24 cellular contexts compared by ENCODE assay signal in the genomic region with DNA sequence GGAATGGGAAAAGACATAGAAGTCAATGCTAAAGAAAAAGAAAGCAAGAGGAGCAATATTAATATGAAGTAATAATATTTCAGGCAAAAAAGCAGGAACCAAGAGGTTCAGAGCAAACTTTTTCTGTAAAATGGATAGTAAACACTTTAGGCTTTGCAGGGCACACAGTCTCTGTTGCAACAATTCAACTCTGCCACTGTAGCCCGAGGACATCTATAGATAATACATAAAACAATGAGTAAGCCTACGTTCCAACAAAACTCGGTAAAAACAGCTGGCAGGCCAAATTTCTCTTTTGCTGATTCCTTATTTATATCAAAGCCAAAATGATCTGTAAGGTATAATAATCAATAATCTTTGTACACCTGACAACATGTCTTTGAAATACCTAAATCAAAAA. TPM values are rescaled to one million over a fixed set of nuclear protein-coding genes. Genes with fewer than 3 reads are reported as not detected.
A peak's percentile ranks its signal among the peaks of the same experiment; 100 is the strongest.
DNase-seq lines count a peak whose midpoint lies in the region; ATAC-seq and TF ChIP-seq lines count a peak whose summit lies in the region.
"Had no signal": no experiment of that assay in that cellular context is flagged by ENCODE, and none has a peak within 500 bp of the region (broad histone marks: within the 10 kb centered on the region; RNA-seq: fewer than 3 reads in every experiment).

No MANE protein-coding gene starts in this region.

- POLR2A ChIA-PET in GM10248 (lab: Yijun Ruan, JAX) = no interaction called here

- H3K4me3 ChIP-seq in adipocyte (ENCODE audit: low read length) (no peak overlapping the region), mesodermal cell (ENCODE audit: extremely low read depth, insufficient read depth, low read length, poor library complexity, severe bottlenecking) (no peak overlapping the region), tibial artery (no peak overlapping the region)
- H3K4me3 ChIP-seq: adrenal gland, colonic mucosa, esophagus squamous epithelium, skin epidermis had no signal

- H3K4me1 ChIP-seq in adipocyte (ENCODE audit: control insufficient read depth, insufficient read depth, low read length) = peaks cover 71% of the 10 kb centered on the region
- peaks cover 74% of the 10 kb centered on the region for H3K4me1 ChIP-seq in mesodermal cell (ENCODE audit: control insufficient read depth, insufficient read depth, low read length, poor library complexity, severe bottlenecking)
- H3K4me1 ChIP-seq in tibial artery = peaks cover 17 to 90% (median 72%) of the 10 kb centered on the region in 4 donors

- H3K27ac ChIP-seq in mesodermal cell (ENCODE audit: low read depth, low read length, severe bottlenecking) = peak overlapping the region; percentile 25
- peak overlapping the region; percentile 88 to 92 for H3K27ac ChIP-seq in tibial artery
- H3K27ac ChIP-seq: colonic mucosa, esophagus squamous epithelium had no signal

- peak; percentile 20 for DNase-seq in HT-29 (ENCODE audit: low spot score)
- DNase-seq in adipocyte (ENCODE audit: low read depth) = peak; percentile 77
- no peak for DNase-seq in tibial artery
- DNase-seq in GM10248 (ENCODE audit: extremely low spot score) = no peak
- no peak for DNase-seq in NCI-H1694 treated with DMSO at 0.1 percent for 48 hours (lab: John Stamatoyannopoulos, UW)
- DNase-seq: activated CD4-positive, alpha-beta T cell treated with anti-CD3 and anti-CD28 coated beads for 36 hours; activated CD8-positive, alpha-beta memory T cell treated with anti-CD3 and anti-CD28 coated beads for 24 hours; activated gamma-delta T cell treated with Interleukin-2 at 50 U/mL for 16 hours; activated T-cell treated with anti-CD3 and anti-CD28 coated beads, Interleukin-2, amount 50 U/mL, for 1 hour; adrenal gland; CD4-positive, alpha-beta memory T cell; colonic mucosa; DMS53; effector memory CD8-positive, alpha-beta T cell; esophagus squamous epithelium; NCI-H187; NCI-H526 treated with DMSO at 0.1 percent for 48 hours; stimulated activated CD4-positive, alpha-beta T cell treated with anti-CD3 and anti-CD28 coated beads, Interleukin-1b, Interleukin-23, amount 100 ng/mL, for 48 hours; substantia nigra; T-helper 2 cell had no signal

- no peak for ATAC-seq in HG03175 (IDR thresholded peaks at IDR 0.05; ENCODE audit: unreplicated experiment)
- ATAC-seq: activated CD4-positive, alpha-beta T cell treated with anti-CD3 and anti-CD28 coated beads for 36 hours; effector memory CD8-positive, alpha-beta T cell; SK-N-SH treated with all-trans-retinoic acid at 6 μM for 48 hours had no signal

- peaks cover 36% of the 10 kb centered on the region for H3K36me3 ChIP-seq in adipocyte (ENCODE audit: control insufficient read depth, insufficient read depth, low read length, severe bottlenecking)
- H3K36me3 ChIP-seq in mesodermal cell (ENCODE audit: control insufficient read depth, insufficient read depth, low read length) = peaks cover 95% of the 10 kb centered on the region
- peaks cover 0 to 4% (median 0%) of the 10 kb centered on the region in 3 donors for H3K36me3 ChIP-seq in tibial artery
- H3K36me3 ChIP-seq: adrenal gland, colonic mucosa, esophagus squamous epithelium had no signal

- CTCF ChIA-PET in GM10248 (lab: Yijun Ruan, JAX) = interaction anchor here (1.3 kb wide), 1 partner anchor 140 kb away, joined by 3 read pairs; no protein-coding TSS in a partner anchor

- H3K9me3 ChIP-seq in adipocyte (ENCODE audit: control insufficient read depth, low read length) (peaks cover 4% of the 10 kb centered on the region), mesodermal cell (ENCODE audit: control insufficient read depth, low read length) (peaks cover 10% of the 10 kb centered on the region), tibial artery (peaks cover 0 to 7% (median 0%) of the 10 kb centered on the region in 3 donors)
- H3K9me3 ChIP-seq: colonic mucosa had no signal

- H3K9ac ChIP-seq in adipocyte (ENCODE audit: low read length) = no peak overlapping the region

- intact Hi-C loops in tibial artery (cut with DNase I; ENCODE audit: low total_unique reads) = no loop called here

- no peaks in the 10 kb centered on the region for H3K27me3 ChIP-seq in adipocyte (replicated peaks; ENCODE audit: control insufficient read depth, insufficient read depth, low read length)
- no peaks in the 10 kb centered on the region for H3K27me3 ChIP-seq in tibial artery
- H3K27me3 ChIP-seq: adrenal gland, colonic mucosa had no signal

- TF ChIP-seq CTCF in tibial artery (IDR thresholded peaks at IDR 0.05) = no peak
- TF ChIP-seq CTCF in GM10248 (IDR thresholded peaks at IDR 0.05; ENCODE audit: control extremely low read depth, extremely low read depth, low read depth, missing control alignments) = no peak

- WGBS in mesodermal cell (ENCODE audit: insufficient coverage in 2 of 2), 2 experiments = no CpG with 5 or more reads among the region's 3 CpGs

RNA-seq across cellular contexts. Expression of a gene that starts 56.8 kb away (rescaled TPM):
- 101 and 123 TPM in 2 replicates for total RNA-seq in HT-29 (2014; rRNA removed; shearing (Covaris generic))
- 111 TPM for polyA plus RNA-seq in mesodermal cell (2013, experiment 1 of 2)
- 96.8 TPM for polyA plus RNA-seq in mesodermal cell (2013, experiment 2 of 2)
- polyA plus RNA-seq: CD4-positive, alpha-beta memory T cell had no signal

Comparison
In these comparisons a context has a peak if more than half of its experiments do, and no peak if none do; other contexts are left out.
1. DNase-seq: peak in HT-29 (single experiment) and adipocyte (single experiment); none in tibial artery (0 of 2), GM10248 (single experiment) and NCI-H1694 treated with DMSO at 0.1 percent for 48 hours (single experiment).